In genomic region chr18:22981274-22982133, GRCh38 we compare ENCODE assay signal across 19 cellular contexts. TPM values are rescaled to one million over a fixed set of nuclear protein-coding genes. Genes with fewer than 3 reads are reported as not detected.
A peak's percentile ranks its signal among the peaks of the same experiment; 100 is the strongest.
DNase-seq lines count a peak whose midpoint lies in the region; ATAC-seq and TF ChIP-seq lines count a peak whose summit lies in the region.
"Had no signal": no experiment of that assay in that cellular context is flagged by ENCODE, and none has a peak within 500 bp of the region (broad histone marks: within the 10 kb centered on the region; RNA-seq: fewer than 3 reads in every experiment).

No MANE protein-coding gene starts in this region.

- WGBS in H9 (ENCODE audit: extremely low coverage, insufficient read length, low lambda C conversion rate), result no CpG with 5 or more reads among the region's 6 CpGs

- no peaks in the 10 kb centered on the region for H3K9me3 ChIP-seq in H9 (ENCODE audit: control insufficient read depth, low read depth, low read length)
- H3K9me3 ChIP-seq in breast epithelium, result no peaks in the 10 kb centered on the region

- CTCF ChIA-PET in Calu3 (lab: Charles Lee), result interaction anchor here (1.2 to 1.6 kb wide), 2 partner anchors 133 to 166 kb away, joined by 3 to 5 read pairs; no protein-coding TSS in a partner anchor

- no peak overlapping the region for H3K4me2 ChIP-seq in H9 (ENCODE audit: insufficient read depth, insufficient read length, low read length)

- H3K27me3 Mint-ChIP-seq in Calu3 (ENCODE audit: unreplicated experiment), result no peaks in the 10 kb centered on the region
- no peaks in the 10 kb centered on the region for H3K27me3 Mint-ChIP-seq in H9 (ENCODE audit: low read depth)
- H3K27me3 Mint-ChIP-seq in naive B cell, result no peaks in the 10 kb centered on the region
- no peaks in the 10 kb centered on the region for H3K27me3 Mint-ChIP-seq in stimulated activated naive CD8-positive, alpha-beta T cell treated with anti-CD3 and anti-CD28 coated beads, Interleukin-15, amount 100 ng/mL, for 72 hours
- H3K27me3 Mint-ChIP-seq: CD4-positive, alpha-beta T cell had no signal

- BruUV-seq in Calu3 (replicated peaks; lab: Mats Ljungman, UMichigan), result no TSS peak

- TF ChIP-seq POLR2A in breast epithelium (IDR thresholded peaks at IDR 0.05), result no peak

- no peak for DNase-seq in Calu3
- no peak for DNase-seq in H9
- no peak for DNase-seq in breast epithelium (ENCODE audit: low spot score in 2 of 2)
- no peak for DNase-seq in naive B cell
- DNase-seq in HCEC 1CT, result no peak
- DNase-seq in stimulated activated CD4-positive, alpha-beta T cell treated with anti-CD3 and anti-CD28 coated beads, Interleukin-4, amount 100 ng/mL, for 4 hours, result no peak
- DNase-seq in stimulated activated naive CD8-positive, alpha-beta T cell treated with anti-CD3 and anti-CD28 coated beads, Interleukin-15, amount 100 ng/mL, for 72 hours, result no peak
- DNase-seq: AML-193; CD4-positive, alpha-beta T cell; GF-D8; NCI-H1436 treated with DMSO at 0.1 percent for 48 hours; NCI-H2081 treated with DMSO at 0.1 percent for 48 hours; NCI-H226; NCI-H69; SHP77 had no signal

- H2BK12ac ChIP-seq in H9 (ENCODE audit: insufficient read length, low read depth, low read length), result no peak overlapping the region

- H3K79me1 ChIP-seq in H9 (ENCODE audit: insufficient read depth, low read depth, low read length, poor library complexity, severe bottlenecking), result no peaks in the 10 kb centered on the region

- peak; percentile 61 to 63 for ATAC-seq in naive B cell (ENCODE audit: low read depth in 2 of 2)
- no peak for ATAC-seq in HG02981 (IDR thresholded peaks at IDR 0.05; ENCODE audit: unreplicated experiment)
- no peak for ATAC-seq in stimulated activated naive CD8-positive, alpha-beta T cell treated with anti-CD3 and anti-CD28 coated beads, Interleukin-15, amount 100 ng/mL, for 72 hours
- ATAC-seq: HCT116, Panc1, SK-N-SH treated with all-trans-retinoic acid at 6 μM for 48 hours had no signal

- H2AK5ac ChIP-seq in H9 (ENCODE audit: insufficient read length, low read length), result no peak overlapping the region

- H3K4me3 ChIP-seq in breast epithelium, result no peak overlapping the region

- H3K27ac ChIP-seq in H9 (ENCODE audit: insufficient read length, low read depth, low read length), result no peak overlapping the region
- H3K27ac ChIP-seq in breast epithelium, result peak overlapping the region; percentile 6 to 20

- no peak overlapping the region for H3K4ac ChIP-seq in H9 (ENCODE audit: low read depth, low read length)

- H2BK20ac ChIP-seq in H9 (ENCODE audit: low read depth, low read length, poor library complexity, severe bottlenecking), result no peak overlapping the region

- H3K36me3 ChIP-seq in breast epithelium, result no peaks in the 10 kb centered on the region

- intact Hi-C loops in Calu3 (cut with micrococcal nuclease; ENCODE audit: unreplicated experiment) (loop anchor here (5.0 kb wide), 1 partner anchor 184 kb away; no protein-coding TSS in a partner anchor), breast epithelium (cut with DNase I; ENCODE audit: low total_unique reads) (no loop called here)

- no peak overlapping the region for H3K14ac ChIP-seq in H9 (ENCODE audit: insufficient read depth, low read length)

- H3K4me3 Mint-ChIP-seq in Calu3 (ENCODE audit: low read depth, unreplicated experiment), result no peak overlapping the region
- no peak overlapping the region for H3K4me3 Mint-ChIP-seq in H9
- H3K4me3 Mint-ChIP-seq in naive B cell, result peak overlapping the region; percentile 4 to 82 (median 57)
- no peak overlapping the region for H3K4me3 Mint-ChIP-seq in stimulated activated naive CD8-positive, alpha-beta T cell treated with anti-CD3 and anti-CD28 coated beads, Interleukin-15, amount 100 ng/mL, for 72 hours
- H3K4me3 Mint-ChIP-seq: CD4-positive, alpha-beta T cell had no signal

- H2BK15ac ChIP-seq in H9 (ENCODE audit: low read depth, low read length), result no peak overlapping the region

- H4K8ac ChIP-seq in H9 (replicated peaks; ENCODE audit: insufficient read length, low read depth, low read length), result no peak overlapping the region

- H3K79me2 ChIP-seq in H9 (ENCODE audit: insufficient read depth, low read length), result no peaks in the 10 kb centered on the region

- no peak for TF ChIP-seq CTCF in Calu3 (IDR thresholded peaks at IDR 0.05; ENCODE audit: unreplicated experiment)
- TF ChIP-seq CTCF in H9 (conservative IDR thresholded peaks at IDR 0.05), result no peak
- TF ChIP-seq CTCF in breast epithelium (IDR thresholded peaks at IDR 0.05), result no peak

- H3K23ac ChIP-seq in H9 (ENCODE audit: insufficient read length, low read depth, low read length), result no peak overlapping the region

- no peaks in the 10 kb centered on the region for H4K20me1 ChIP-seq in H9 (ENCODE audit: control insufficient read depth, insufficient read depth, insufficient read length)

- H3K9me3 Mint-ChIP-seq in Calu3 (ENCODE audit: low read depth, unreplicated experiment), result no peaks in the 10 kb centered on the region
- H3K9me3 Mint-ChIP-seq in H9, result no peaks in the 10 kb centered on the region
- no peaks in the 10 kb centered on the region for H3K9me3 Mint-ChIP-seq in naive B cell
- H3K9me3 Mint-ChIP-seq in stimulated activated naive CD8-positive, alpha-beta T cell treated with anti-CD3 and anti-CD28 coated beads, Interleukin-15, amount 100 ng/mL, for 72 hours, result no peaks in the 10 kb centered on the region
- H3K9me3 Mint-ChIP-seq: CD4-positive, alpha-beta T cell had no signal

- H3K9ac ChIP-seq in H9 (ENCODE audit: extremely low read depth, insufficient read length, low read length), result no peak overlapping the region

- H2AFZ ChIP-seq in H9 (ENCODE audit: low read length), result no peak overlapping the region

- H3K4me1 Mint-ChIP-seq in Calu3 (ENCODE audit: low read depth, unreplicated experiment), result peaks cover 35% of the 10 kb centered on the region
- peaks cover 4 to 9% of the 10 kb centered on the region in 2 experiments for H3K4me1 Mint-ChIP-seq in H9
- peaks cover 16 to 20% (median 19%) of the 10 kb centered on the region in 3 donors for H3K4me1 Mint-ChIP-seq in naive B cell
- peaks cover 7% of the 10 kb centered on the region for H3K4me1 Mint-ChIP-seq in stimulated activated naive CD8-positive, alpha-beta T cell treated with anti-CD3 and anti-CD28 coated beads, Interleukin-15, amount 100 ng/mL, for 72 hours

- no peak overlapping the region for H3K56ac ChIP-seq in H9 (ENCODE audit: insufficient read length, low read depth, low read length)

- no peaks in the 10 kb centered on the region for H3K23me2 ChIP-seq in H9 (ENCODE audit: insufficient read length, low read depth, low read length, poor library complexity, severe bottlenecking)

- H4K5ac ChIP-seq in H9 (ENCODE audit: insufficient read length, low read depth, low read length), result no peak overlapping the region

- no peak overlapping the region for H4K91ac ChIP-seq in H9 (ENCODE audit: insufficient read length, low read depth, low read length)

- H3K27me3 ChIP-seq in H9 (ENCODE audit: insufficient read depth, low read length), result no peaks in the 10 kb centered on the region
- no peaks in the 10 kb centered on the region for H3K27me3 ChIP-seq in breast epithelium

- no peak overlapping the region for H2BK120ac ChIP-seq in H9 (ENCODE audit: low read depth, low read length, poor library complexity, severe bottlenecking)

- H3K18ac ChIP-seq in H9 (ENCODE audit: insufficient read length, low read depth, low read length), result no peak overlapping the region

- H3K27ac Mint-ChIP-seq in Calu3 (ENCODE audit: unreplicated experiment) (peak overlapping the region; percentile 8), H9 (peak overlapping the region in 2 of 3 experiments; percentile 1 to 48; a peak in 3 of 7 replicates), naive B cell (peak overlapping the region; percentile 21 to 97 (median 88))
- H3K27ac Mint-ChIP-seq in stimulated activated naive CD8-positive, alpha-beta T cell treated with anti-CD3 and anti-CD28 coated beads, Interleukin-15, amount 100 ng/mL, for 72 hours, result no peak overlapping the region
- H3K27ac Mint-ChIP-seq: CD4-positive, alpha-beta T cell had no signal

- no peak overlapping the region for H2BK5ac ChIP-seq in H9 (ENCODE audit: insufficient read length, low read length)

- H3K4me1 ChIP-seq in H9 (ENCODE audit: insufficient read depth, low read length) (no peaks in the 10 kb centered on the region), breast epithelium (no peaks in the 10 kb centered on the region)

- H3K36me3 Mint-ChIP-seq in Calu3 (ENCODE audit: insufficient read depth, unreplicated experiment) (peaks cover 22% of the 10 kb centered on the region), H9 (ENCODE audit: insufficient read depth in 1 of 3, low read depth in 3 of 3) (peaks cover 8 to 43% (median 16%) of the 10 kb centered on the region in 3 experiments; a peak in 6 of 7 replicates), naive B cell (peaks cover 5 to 9% of the 10 kb centered on the region in 2 donors)

- no peak overlapping the region for H3T11ph ChIP-seq in H9 (ENCODE audit: low read length)

RNA-seq across cellular contexts. Expression of gene RBBP8, which starts 48.4 kb away (rescaled TPM):
- 55.6 and 62.4 TPM in 2 replicates for total RNA-seq in Calu3 (2022)
- 65.2 and 72.5 TPM in 2 replicates for total RNA-seq in H9 (2021)
- total RNA-seq in breast epithelium, result 100 to 1,000 TPM in 1 of 3 donors, 10 to 100 TPM in 2; 19.4 to 117 (median 76.4) TPM
- 10 to 100 TPM in 3 of 6 donors, 1 to 10 TPM in 3; 6.4 to 12.3 (median 9.9) TPM for polyA plus RNA-seq in naive B cell (ENCODE audit: low read depth in 6 of 6)

Comparison
In these comparisons a context has a peak if more than half of its experiments do, and no peak if none do; other contexts are left out.
1. H3K27ac Mint-ChIP-seq: peak in Calu3 (single experiment), H9 (2 of 3) and naive B cell (6 of 6); none in stimulated activated naive CD8-positive, alpha-beta T cell treated with anti-CD3 and anti-CD28 coated beads, Interleukin-15, amount 100 ng/mL, for 72 hours (0 of 2).
2. H3K4me3 Mint-ChIP-seq: peak in naive B cell (8 of 8); none in Calu3 (single experiment), H9 (0 of 2) and stimulated activated naive CD8-positive, alpha-beta T cell treated with anti-CD3 and anti-CD28 coated beads, Interleukin-15, amount 100 ng/mL, for 72 hours (0 of 2).
3. ATAC-seq: peak in naive B cell (2 of 2); none in HG02981 (single experiment) and stimulated activated naive CD8-positive, alpha-beta T cell treated with anti-CD3 and anti-CD28 coated beads, Interleukin-15, amount 100 ng/mL, for 72 hours (single experiment).